8 cellular contexts compared by ENCODE assay signal in the genomic region with DNA sequence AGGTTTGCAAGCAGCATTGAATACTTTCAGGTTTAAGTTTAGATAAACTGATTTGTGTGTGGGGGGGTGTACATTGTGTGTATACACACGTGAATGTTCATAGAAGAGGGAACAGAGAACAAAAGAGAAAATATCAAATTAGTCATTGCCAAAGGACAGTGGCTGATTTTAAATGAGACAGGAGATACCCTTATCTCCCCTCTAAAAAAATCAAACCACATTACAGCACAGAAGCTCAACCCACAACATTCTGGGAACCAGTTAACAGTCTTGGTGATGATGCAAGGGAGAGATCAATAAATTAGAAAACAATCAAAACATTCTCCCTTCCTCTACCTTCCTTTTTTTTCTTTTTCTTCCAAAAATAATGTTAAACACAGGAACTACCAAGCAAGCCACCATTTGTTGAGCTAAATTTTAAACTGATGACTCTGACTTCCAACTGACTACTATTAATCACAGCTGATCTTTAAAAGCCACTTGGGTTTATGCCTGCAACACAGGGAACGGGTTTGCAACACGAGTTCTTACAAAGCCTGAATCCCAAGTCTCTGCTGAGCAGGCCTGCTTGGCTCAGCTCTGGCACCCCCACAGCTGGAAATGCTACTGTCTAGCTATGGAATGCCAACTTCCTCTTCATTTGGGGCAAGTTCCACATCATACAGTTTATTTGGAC.
DNase-seq lines count a peak whose midpoint lies in the region; ATAC-seq and TF ChIP-seq lines count a peak whose summit lies in the region.

No MANE protein-coding gene starts in this region.

- peak; percentile 38 for ATAC-seq in GM18858 (IDR thresholded peaks at IDR 0.05; ENCODE audit: unreplicated experiment)
- peak; percentile 52 for ATAC-seq in HG03159 (IDR thresholded peaks at IDR 0.05; ENCODE audit: unreplicated experiment)

- no peak overlapping the region for H3K27ac ChIP-seq in substantia nigra (ENCODE audit: low read depth, low read length, poor library complexity, severe bottlenecking)

- H3K4me3 ChIP-seq in fibroblast of the aortic adventitia (ENCODE audit: low read depth, low read length) (no peak overlapping the region), skeletal muscle satellite cell (ENCODE audit: low read length) (no peak overlapping the region)

- DNase-seq in fibroblast of the aortic adventitia (ENCODE audit: low read depth) (peak; percentile 82), NCI-H128 (lab: John Stamatoyannopoulos, UW; ENCODE audit: unreplicated experiment) (no peak), substantia nigra (lab: John Stamatoyannopoulos, UW) (no peak), amygdala (lab: John Stamatoyannopoulos, UW) (no peak)
- no peak for DNase-seq in activated CD4-positive, alpha-beta T cell treated with anti-CD3 and anti-CD28 coated beads for 48 hours

- no peaks in the 10 kb centered on the region for H3K27me3 ChIP-seq in skeletal muscle satellite cell (ENCODE audit: control insufficient read depth, insufficient read depth, low read length)

- peaks cover 34% of the 10 kb centered on the region for H3K4me1 ChIP-seq in skeletal muscle satellite cell (ENCODE audit: control insufficient read depth, insufficient read depth, low read length)

- peaks cover 18% of the 10 kb centered on the region for H3K36me3 ChIP-seq in skeletal muscle satellite cell (ENCODE audit: insufficient read depth, low read length)

- H3K9me3 ChIP-seq in skeletal muscle satellite cell (replicated peaks; ENCODE audit: low read length) = no peaks in the 10 kb centered on the region

- H3K9ac ChIP-seq in skeletal muscle satellite cell (ENCODE audit: low read depth, low read length) = no peak overlapping the region

- H3K4me2 ChIP-seq in skeletal muscle satellite cell (ENCODE audit: low read length) = peak overlapping the region; percentile 14

- TF ChIP-seq CTCF in fibroblast of the aortic adventitia (IDR thresholded peaks at IDR 0.05; ENCODE audit: insufficient read depth, low read length) = no peak
